12 cellular contexts compared by ENCODE assay signal in the genomic region with DNA sequence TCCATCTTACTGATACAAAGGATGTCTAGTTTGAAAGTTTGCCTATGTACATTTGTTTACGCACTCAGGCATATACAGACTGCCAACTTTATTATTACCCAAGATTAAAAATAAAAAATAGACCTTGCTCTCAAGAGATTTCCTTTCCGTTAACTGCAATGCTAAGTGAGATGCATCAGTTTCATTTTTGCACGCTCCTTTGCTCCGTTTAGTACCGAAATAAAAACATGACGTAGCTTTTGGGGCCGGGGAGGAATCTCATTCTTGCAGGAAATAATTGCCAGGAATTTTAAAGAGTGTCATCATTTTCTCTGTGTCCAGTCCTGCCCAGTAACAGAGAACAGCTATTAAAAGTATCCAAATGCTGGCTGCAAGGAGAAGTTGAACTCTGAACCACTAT.
DNase-seq lines count a peak whose midpoint lies in the region; ATAC-seq and TF ChIP-seq lines count a peak whose summit lies in the region.
"Had no signal": no experiment of that assay in that cellular context is flagged by ENCODE, and none has a peak within 500 bp of the region (broad histone marks: within the 10 kb centered on the region; RNA-seq: fewer than 3 reads in every experiment).

No MANE protein-coding gene starts in this region.

- no peaks in the 10 kb centered on the region for H3K27me3 ChIP-seq in left ventricle myocardium inferior (ENCODE audit: low read depth)
- H3K27me3 ChIP-seq in tibial artery: no peaks in the 10 kb centered on the region
- H3K27me3 ChIP-seq: right lobe of liver had no signal

- intact Hi-C loops in left ventricle myocardium inferior (cut with micrococcal nuclease): no loop called here
- intact Hi-C loops in tibial artery (cut with DNase I; ENCODE audit: low total_unique reads): loop anchor here (5.0 to 10.0 kb wide), 2 partner anchors 40 to 172 kb away; a partner anchor contains a TSS
- intact Hi-C loops in activated CD4-positive, alpha-beta T cell treated with anti-CD3 and anti-CD28 coated beads, Interleukin-2, amount 10 ng/mL, durations not matched to agents 24 days and 14 days (cut with micrococcal nuclease): no loop called here

- no peaks in the 10 kb centered on the region for H3K9me3 Mint-ChIP-seq in activated CD4-positive, alpha-beta T cell treated with anti-CD3 and anti-CD28 coated beads, Interleukin-2, amount 10 ng/mL, durations not matched to agents 24 days and 14 days
- H3K9me3 Mint-ChIP-seq: activated naive CD8-positive, alpha-beta T cell treated with anti-CD3 and anti-CD28 coated beads, Interleukin-2, amount 10 ng/mL, durations not matched to agents 7 days and 5 days had no signal

- no peak for TF ChIP-seq CTCF in left ventricle myocardium inferior (IDR thresholded peaks at IDR 0.05; ENCODE audit: borderline replicate concordance)
- no peak for TF ChIP-seq CTCF in tibial artery (IDR thresholded peaks at IDR 0.05)

- H3K4me3 ChIP-seq in left ventricle myocardium inferior (peak overlapping the region; percentile 49), tibial artery (peak overlapping the region; percentile 42 to 49)
- H3K4me3 ChIP-seq: right lobe of liver had no signal

- no peaks in the 10 kb centered on the region for H3K4me1 Mint-ChIP-seq in activated CD4-positive, alpha-beta T cell treated with anti-CD3 and anti-CD28 coated beads, Interleukin-2, amount 10 ng/mL, durations not matched to agents 24 days and 14 days
- H3K4me1 Mint-ChIP-seq: activated naive CD8-positive, alpha-beta T cell treated with anti-CD3 and anti-CD28 coated beads, Interleukin-2, amount 10 ng/mL, durations not matched to agents 7 days and 5 days had no signal

- H3K27me3 Mint-ChIP-seq in activated CD4-positive, alpha-beta T cell treated with anti-CD3 and anti-CD28 coated beads, Interleukin-2, amount 10 ng/mL, durations not matched to agents 24 days and 14 days: peaks cover 2% of the 10 kb centered on the region

- H3K4me1 ChIP-seq in left ventricle myocardium inferior: peaks cover 95% of the 10 kb centered on the region
- peaks cover 0 to 70% (median 27%) of the 10 kb centered on the region in 4 donors for H3K4me1 ChIP-seq in tibial artery
- H3K4me1 ChIP-seq: right lobe of liver had no signal

- H3K9me3 ChIP-seq in left ventricle myocardium inferior (replicated peaks) (no peaks in the 10 kb centered on the region), tibial artery (no peaks in the 10 kb centered on the region)
- H3K9me3 ChIP-seq: right lobe of liver had no signal

- H3K27ac Mint-ChIP-seq in activated CD4-positive, alpha-beta T cell treated with anti-CD3 and anti-CD28 coated beads, Interleukin-2, amount 10 ng/mL, durations not matched to agents 24 days and 14 days: no peak overlapping the region
- H3K27ac Mint-ChIP-seq: activated naive CD8-positive, alpha-beta T cell treated with anti-CD3 and anti-CD28 coated beads, Interleukin-2, amount 10 ng/mL, durations not matched to agents 7 days and 5 days had no signal

- H3K36me3 ChIP-seq in left ventricle myocardium inferior (no peaks in the 10 kb centered on the region), tibial artery (no peaks in the 10 kb centered on the region)
- H3K36me3 ChIP-seq: right lobe of liver had no signal

- H3K36me3 Mint-ChIP-seq in activated CD4-positive, alpha-beta T cell treated with anti-CD3 and anti-CD28 coated beads, Interleukin-2, amount 10 ng/mL, durations not matched to agents 24 days and 14 days (ENCODE audit: low read depth): no peaks in the 10 kb centered on the region
- H3K36me3 Mint-ChIP-seq: activated naive CD8-positive, alpha-beta T cell treated with anti-CD3 and anti-CD28 coated beads, Interleukin-2, amount 10 ng/mL, durations not matched to agents 7 days and 5 days had no signal

- DNase-seq in LHCN-M2 (ENCODE audit: low read depth) (peak; percentile 73), left ventricle myocardium inferior (no peak), tibial artery (no peak), DMS 273 treated with DMSO at 0.1 percent for 48 hours (lab: John Stamatoyannopoulos, UW) (no peak)
- DNase-seq in activated CD4-positive, alpha-beta T cell treated with anti-CD3 and anti-CD28 coated beads, Interleukin-2, amount 10 ng/mL, durations not matched to agents 24 days and 14 days: no peak
- no peak for DNase-seq in activated T-cell treated with anti-CD3 and anti-CD28 coated beads, Interleukin-2, amount 50 U/mL, for 1 hour
- DNase-seq: activated naive CD8-positive, alpha-beta T cell treated with anti-CD3 and anti-CD28 coated beads, Interleukin-2, amount 10 ng/mL, durations not matched to agents 7 days and 5 days; right lobe of liver had no signal

- peak overlapping the region; percentile 70 for H3K27ac ChIP-seq in left ventricle myocardium inferior (replicated peaks)
- H3K27ac ChIP-seq in tibial artery: peak overlapping the region; percentile 71 to 77
- H3K27ac ChIP-seq: HL-60, VCaP had no signal

- ATAC-seq in GM19397 (IDR thresholded peaks at IDR 0.05; ENCODE audit: unreplicated experiment) (peak; percentile 42), GM18907 (IDR thresholded peaks at IDR 0.05; ENCODE audit: unreplicated experiment) (no peak)

- no peak overlapping the region for H3K4me3 Mint-ChIP-seq in activated CD4-positive, alpha-beta T cell treated with anti-CD3 and anti-CD28 coated beads, Interleukin-2, amount 10 ng/mL, durations not matched to agents 24 days and 14 days
- H3K4me3 Mint-ChIP-seq: activated naive CD8-positive, alpha-beta T cell treated with anti-CD3 and anti-CD28 coated beads, Interleukin-2, amount 10 ng/mL, durations not matched to agents 7 days and 5 days had no signal
